In the genomic region with DNA sequence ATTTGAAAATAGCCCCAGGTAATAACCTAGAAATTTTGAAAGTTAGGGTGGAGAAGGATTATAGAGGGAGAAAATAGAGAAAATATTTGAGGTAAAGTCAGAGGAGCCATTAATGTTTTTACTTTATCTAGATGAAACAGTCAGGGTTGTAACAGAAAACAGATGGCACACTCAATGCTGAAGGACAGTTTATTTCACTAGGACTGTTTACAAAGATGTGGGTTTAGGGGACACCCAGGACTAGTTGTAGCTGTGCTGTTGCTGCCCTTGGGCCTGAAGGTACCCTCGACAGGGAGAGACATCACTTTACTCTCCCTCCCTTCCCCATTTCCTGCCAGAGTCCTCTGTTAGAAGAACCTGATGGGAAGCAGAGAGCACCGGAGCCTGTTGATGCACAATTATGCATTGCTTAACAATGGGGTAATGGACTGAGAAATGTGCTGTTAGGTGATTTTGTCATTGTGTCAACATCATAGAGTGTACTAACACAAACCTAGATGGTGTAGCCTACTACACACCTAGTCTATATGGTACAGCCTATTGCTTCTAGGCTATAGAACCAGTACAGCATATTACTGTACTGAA, we compare ENCODE assay signal across 26 cellular contexts.
DNase-seq lines count a peak whose midpoint lies in the region; ATAC-seq, FAIRE-seq and TF ChIP-seq lines count a peak whose summit lies in the region.
"Had no signal": no experiment of that assay in that cellular context is flagged by ENCODE, and none has a peak within 500 bp of the region (broad histone marks: within the 10 kb centered on the region; RNA-seq: fewer than 3 reads in every experiment).

No MANE protein-coding gene starts in this region.

- WGBS in small intestine, 3 donors, result 64 to 86% (median 78%) methylated on average over 2 of the region's 2 CpGs

- H3K36me3 Mint-ChIP-seq in natural killer cell, result no peaks in the 10 kb centered on the region
- H3K36me3 Mint-ChIP-seq in natural killer cell treated with Interleukin-12 subunit alpha and Interleukin-12 subunit beta and Interleukin-15 and Interleukin-18, amount 100 ng/mL, for 72 hours, result no peaks in the 10 kb centered on the region

- ATAC-seq in natural killer cell, result no peak
- no peak for ATAC-seq in natural killer cell treated with Interleukin-12 subunit alpha and Interleukin-12 subunit beta and Interleukin-15 and Interleukin-18, amount 100 ng/mL, for 72 hours
- ATAC-seq: activated T-cell treated with anti-CD3 and anti-CD28 coated beads, Interleukin-2, amount 50 U/mL, for 4 hours; gastrocnemius medialis; Panc1 had no signal

- no peaks in the 10 kb centered on the region for H3K9me3 ChIP-seq in SK-N-MC (ENCODE audit: low read depth, low read length)
- H3K9me3 ChIP-seq in small intestine (ENCODE audit: control insufficient read depth, low read depth), result no peaks in the 10 kb centered on the region
- H3K9me3 ChIP-seq: gastrocnemius medialis, prostate gland had no signal

- H3K27me3 ChIP-seq in small intestine (ENCODE audit: control insufficient read depth in 2 of 2, insufficient read depth in 2 of 2, low read length in 2 of 2) (no peaks in the 10 kb centered on the region), brain microvascular endothelial cell (replicated peaks) (no peaks in the 10 kb centered on the region)
- H3K27me3 ChIP-seq: gastrocnemius medialis had no signal

- peaks cover 0 to 2% of the 10 kb centered on the region in 2 donors for H3K4me1 ChIP-seq in small intestine (ENCODE audit: control insufficient read depth in 2 of 2, insufficient read depth in 1 of 2, low read depth in 1 of 2, low read length in 1 of 2)
- H3K4me1 ChIP-seq: prostate gland had no signal

- TF ChIP-seq CTCF in natural killer cell (IDR thresholded peaks at IDR 0.05) (no peak), fibroblast of villous mesenchyme (IDR thresholded peaks at IDR 0.05; ENCODE audit: insufficient read depth, low read depth, low read length) (no peak), brain microvascular endothelial cell (IDR thresholded peaks at IDR 0.05; ENCODE audit: low read depth, low read length, missing control alignments) (no peak)

- peak overlapping the region; percentile 85 for H3K27ac ChIP-seq in SK-N-MC
- no peak overlapping the region for H3K27ac ChIP-seq in small intestine (ENCODE audit: low read depth in 1 of 2, low read length in 1 of 2)
- H3K27ac ChIP-seq in brain microvascular endothelial cell, result no peak overlapping the region
- H3K27ac ChIP-seq: gastrocnemius medialis, prostate gland had no signal

- intact Hi-C loops in natural killer cell (cut with micrococcal nuclease), result no loop called here

- H3K36me3 ChIP-seq in SK-N-MC (ENCODE audit: insufficient read depth, low read length), result peaks cover 4% of the 10 kb centered on the region; the same call in 1 of the 2 replicates
- peaks cover 0 to 3% of the 10 kb centered on the region in 2 donors for H3K36me3 ChIP-seq in small intestine (ENCODE audit: control insufficient read depth in 2 of 2, insufficient read depth in 2 of 2, low read length in 2 of 2)
- H3K36me3 ChIP-seq in brain microvascular endothelial cell (replicated peaks), result peaks cover 2% of the 10 kb centered on the region
- H3K36me3 ChIP-seq: gastrocnemius medialis, prostate gland had no signal

- FAIRE-seq in small intestine (lab: Jason Lieb, UNC), result no peak
- FAIRE-seq: endothelial cell of umbilical vein, urothelium cell line had no signal

- H3K4me3 ChIP-seq in SK-N-MC (peak overlapping the region; percentile 32; the same call in 1 of the 2 replicates), fibroblast of villous mesenchyme (ENCODE audit: low read depth, low read length) (no peak overlapping the region), small intestine (ENCODE audit: low read depth in 1 of 2, low read length in 2 of 2) (no peak overlapping the region), brain microvascular endothelial cell (ENCODE audit: low read depth, low read length) (no peak overlapping the region)
- H3K4me3 ChIP-seq: gastrocnemius medialis, prostate gland had no signal

- peak overlapping the region; percentile 34 to 59 for H3K27ac Mint-ChIP-seq in natural killer cell
- H3K27ac Mint-ChIP-seq in natural killer cell treated with Interleukin-12 subunit alpha and Interleukin-12 subunit beta and Interleukin-15 and Interleukin-18, amount 100 ng/mL, for 72 hours, result no peak overlapping the region
- H3K27ac Mint-ChIP-seq: activated naive CD8-positive, alpha-beta T cell; T-helper 2 cell treated with Interferon-gamma antibody and Interleukin-4, amounts not matched to agents 5 μg/mL and 100 μg/mL, for 36 hours had no signal

- in situ Hi-C loops in brain microvascular endothelial cell (cut with HindIII; ENCODE audit: low pct_ligation_motif_present, low sequenced_read_pairs), result no loop called here

- no peaks in the 10 kb centered on the region for H3K9me3 Mint-ChIP-seq in natural killer cell
- no peaks in the 10 kb centered on the region for H3K9me3 Mint-ChIP-seq in natural killer cell treated with Interleukin-12 subunit alpha and Interleukin-12 subunit beta and Interleukin-15 and Interleukin-18, amount 100 ng/mL, for 72 hours
- H3K9me3 Mint-ChIP-seq: activated T-cell treated with anti-CD3 and anti-CD28 coated beads, Interleukin-2, amount 50 U/mL, for 4 hours; T-helper 2 cell treated with Interferon-gamma antibody and Interleukin-4, amounts not matched to agents 5 μg/mL and 100 μg/mL, for 36 hours had no signal

- H3K4me1 Mint-ChIP-seq in natural killer cell, result peaks cover 5 to 16% of the 10 kb centered on the region in 2 donors
- H3K4me1 Mint-ChIP-seq in natural killer cell treated with Interleukin-12 subunit alpha and Interleukin-12 subunit beta and Interleukin-15 and Interleukin-18, amount 100 ng/mL, for 72 hours (ENCODE audit: low read depth in 2 of 2), result peaks cover 0 to 4% of the 10 kb centered on the region in 2 donors

- H3K4me3 Mint-ChIP-seq in natural killer cell, result no peak overlapping the region
- no peak overlapping the region for H3K4me3 Mint-ChIP-seq in natural killer cell treated with Interleukin-12 subunit alpha and Interleukin-12 subunit beta and Interleukin-15 and Interleukin-18, amount 100 ng/mL, for 72 hours
- H3K4me3 Mint-ChIP-seq: activated naive CD8-positive, alpha-beta T cell; activated T-cell treated with anti-CD3 and anti-CD28 coated beads, Interleukin-2, amount 50 U/mL, for 4 hours; brain; CD4-positive, CD25-positive, alpha-beta regulatory T cell; nephron; T-helper 2 cell treated with Interferon-gamma antibody and Interleukin-4, amounts not matched to agents 5 μg/mL and 100 μg/mL, for 36 hours had no signal

- no peak overlapping the region for H3K9ac ChIP-seq in SK-N-MC (ENCODE audit: insufficient read length)

- DNase-seq in natural killer cell (no peak), SK-N-MC (ENCODE audit: low read depth, low spot score) (no peak), fibroblast of villous mesenchyme (ENCODE audit: low read depth) (peak; percentile 42), Ammon's horn (ENCODE audit: low spot score) (no peak), HuH-7.5 (ENCODE audit: low spot score) (no peak), small intestine (no peak), brain microvascular endothelial cell (no peak)
- DNase-seq in natural killer cell treated with Interleukin-12 subunit alpha and Interleukin-12 subunit beta and Interleukin-15 and Interleukin-18, amount 100 ng/mL, for 72 hours (ENCODE audit: low spot score), result no peak
- DNase-seq: activated CD4-positive, CD25-positive, alpha-beta regulatory T cell; activated T-cell treated with anti-CD3 and anti-CD28 coated beads, Interleukin-2, amount 50 U/mL, for 4 hours; CD4-positive, CD25-positive, alpha-beta regulatory T cell; dermis blood vessel endothelial cell; DMS79 treated with DMSO at 0.1 percent for 48 hours; gastrocnemius medialis; NCI-H1048; NCI-H2171 treated with DMSO at 0.1 percent for 48 hours; NCI-H82; stimulated activated CD4-positive, alpha-beta T cell treated with anti-CD3 and anti-CD28 coated beads, Interleukin-4, amount 100 ng/mL, for 1 hour had no signal

- H3K27me3 Mint-ChIP-seq in natural killer cell (ENCODE audit: low read depth in 2 of 2), result no peaks in the 10 kb centered on the region
- no peaks in the 10 kb centered on the region for H3K27me3 Mint-ChIP-seq in natural killer cell treated with Interleukin-12 subunit alpha and Interleukin-12 subunit beta and Interleukin-15 and Interleukin-18, amount 100 ng/mL, for 72 hours
- H3K27me3 Mint-ChIP-seq: activated naive CD8-positive, alpha-beta T cell; brain; CD4-positive, CD25-positive, alpha-beta regulatory T cell had no signal

Comparison
In these comparisons a context has a peak if more than half of its experiments do, and no peak if none do; other contexts are left out.
1. H3K27ac Mint-ChIP-seq: peak in natural killer cell (2 of 2); none in natural killer cell treated with Interleukin-12 subunit alpha and Interleukin-12 subunit beta and Interleukin-15 and Interleukin-18, amount 100 ng/mL, for 72 hours (0 of 2).